Comparison of ENCODE assay signal across 8 cellular contexts in the genomic region with DNA sequence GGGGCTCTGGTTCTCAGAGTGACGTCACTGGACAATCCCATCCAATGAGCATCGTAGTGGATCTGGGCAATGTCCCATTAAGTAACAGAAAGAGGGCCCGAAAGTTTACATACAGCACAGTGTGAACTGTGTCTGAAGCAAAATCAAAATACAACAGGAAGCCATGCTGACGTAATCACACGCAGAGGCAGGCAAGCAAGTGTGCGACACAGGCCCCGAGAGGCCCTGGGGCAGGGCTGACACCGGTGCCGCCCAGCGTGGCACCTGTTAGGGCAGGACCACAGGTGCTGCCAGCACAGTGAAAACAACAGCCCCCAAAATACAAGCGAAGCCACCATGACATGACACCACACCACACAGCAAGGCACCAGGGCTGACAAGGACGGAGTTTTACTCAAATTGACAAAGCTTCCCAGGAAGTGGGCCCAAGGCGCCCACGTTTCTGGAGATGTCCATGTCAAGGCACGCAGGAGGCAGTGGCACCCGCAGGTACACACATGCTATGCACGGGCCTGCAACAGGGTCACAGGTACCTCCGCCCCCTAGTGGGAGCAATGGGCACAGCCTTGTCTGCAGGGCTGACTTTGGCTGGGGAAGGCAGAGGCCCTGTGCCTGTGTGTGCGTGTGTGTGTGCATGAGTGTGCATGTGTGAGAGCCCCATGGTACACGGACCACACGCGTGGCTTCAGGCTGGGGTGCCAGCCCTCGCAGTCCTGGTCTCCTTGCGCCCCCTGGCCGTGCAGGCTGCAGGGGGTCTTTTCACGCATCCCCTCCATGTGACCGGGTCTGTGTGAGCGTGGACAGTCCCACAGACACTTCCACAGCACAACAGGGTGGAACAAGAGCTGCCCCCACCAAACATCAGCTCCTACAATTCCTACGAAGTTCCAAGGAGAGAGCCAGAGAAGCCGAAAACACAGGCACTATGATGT. TPM values are rescaled to one million over a fixed set of nuclear protein-coding genes. Genes with fewer than 3 reads are reported as not detected.
DNase-seq lines count a peak whose midpoint lies in the region; TF ChIP-seq lines count a peak whose summit lies in the region.

No MANE protein-coding gene starts in this region.

- H3K4me3 ChIP-seq in NB4 (ENCODE audit: low read depth, low read length): no peak overlapping the region
- H3K4me3 ChIP-seq in mucosa of rectum (ENCODE audit: low read length in 2 of 2): no peak overlapping the region

- no peaks in the 10 kb centered on the region for H3K27me3 ChIP-seq in mucosa of rectum (ENCODE audit: control insufficient read depth in 2 of 2, insufficient read depth in 2 of 2, low read length in 2 of 2)

- DNase-seq in SIG-M5 treated with dmso at 0.1 percent for 504 hours (lab: John Stamatoyannopoulos, UW; ENCODE audit: unreplicated experiment) (peak; percentile 48), SIG-M5 (lab: John Stamatoyannopoulos, UW) (no peak), HFFc6 (peak; percentile 43), NB4 (ENCODE audit: low read depth) (peak; percentile 68), dermis blood vessel endothelial cell (peak; percentile 76)
- DNase-seq in activated CD4-positive, alpha-beta T cell treated with anti-CD3 and anti-CD28 coated beads for 24 hours (ENCODE audit: low read depth in 2 of 2): peak; percentile 47 to 52

- H3K27ac Mint-ChIP-seq in HFFc6: no peak overlapping the region
- H3K27ac Mint-ChIP-seq in stimulated activated naive CD8-positive, alpha-beta T cell treated with anti-CD3 and anti-CD28 coated beads, Interleukin-15, Interleukin-2, amounts not matched to agents 100 ng/mL and 50 ng/mL, for 24 hours: peak overlapping the region; percentile 23

- TF ChIP-seq CTCF in HFFc6 (IDR thresholded peaks at IDR 0.05) (peak; percentile 95), NB4 (IDR thresholded peaks at IDR 0.05; ENCODE audit: low read depth, low read length) (peak; percentile 88)

- no peaks in the 10 kb centered on the region for H3K9me3 ChIP-seq in mucosa of rectum (ENCODE audit: control insufficient read depth in 2 of 2, low read length in 2 of 2)

- H3K9ac ChIP-seq in mucosa of rectum (ENCODE audit: low read depth in 1 of 2, low read length in 2 of 2): no peak overlapping the region

- no peaks in the 10 kb centered on the region; the same call in 1 of the 2 replicates for H3K27me3 Mint-ChIP-seq in HFFc6 (ENCODE audit: insufficient read depth)
- H3K27me3 Mint-ChIP-seq in stimulated activated naive CD8-positive, alpha-beta T cell treated with anti-CD3 and anti-CD28 coated beads, Interleukin-15, Interleukin-2, amounts not matched to agents 100 ng/mL and 50 ng/mL, for 24 hours: no peaks in the 10 kb centered on the region

- H3K9me3 Mint-ChIP-seq in HFFc6: no peaks in the 10 kb centered on the region
- H3K9me3 Mint-ChIP-seq in stimulated activated naive CD8-positive, alpha-beta T cell treated with anti-CD3 and anti-CD28 coated beads, Interleukin-15, Interleukin-2, amounts not matched to agents 100 ng/mL and 50 ng/mL, for 24 hours: no peaks in the 10 kb centered on the region

- H3K4me1 Mint-ChIP-seq in HFFc6 (ENCODE audit: low read depth): peaks cover 28% of the 10 kb centered on the region
- peaks cover 31% of the 10 kb centered on the region for H3K4me1 Mint-ChIP-seq in stimulated activated naive CD8-positive, alpha-beta T cell treated with anti-CD3 and anti-CD28 coated beads, Interleukin-15, Interleukin-2, amounts not matched to agents 100 ng/mL and 50 ng/mL, for 24 hours (ENCODE audit: low read depth)

- H3K36me3 Mint-ChIP-seq in HFFc6 (ENCODE audit: low read depth): peaks cover 13% of the 10 kb centered on the region
- peaks cover 38% of the 10 kb centered on the region for H3K36me3 Mint-ChIP-seq in stimulated activated naive CD8-positive, alpha-beta T cell treated with anti-CD3 and anti-CD28 coated beads, Interleukin-15, Interleukin-2, amounts not matched to agents 100 ng/mL and 50 ng/mL, for 24 hours (ENCODE audit: low read depth)

- no peak overlapping the region for H3K4me3 Mint-ChIP-seq in HFFc6
- H3K4me3 Mint-ChIP-seq in stimulated activated naive CD8-positive, alpha-beta T cell treated with anti-CD3 and anti-CD28 coated beads, Interleukin-15, Interleukin-2, amounts not matched to agents 100 ng/mL and 50 ng/mL, for 24 hours: peak overlapping the region; percentile 6

- H3K4me1 ChIP-seq in mucosa of rectum (ENCODE audit: control insufficient read depth in 2 of 2, insufficient read depth in 2 of 2, low read length in 2 of 2): peaks cover 0 to 4% of the 10 kb centered on the region in 2 donors

- no peak for TF ChIP-seq POLR2A in NB4 (IDR thresholded peaks at IDR 0.05; ENCODE audit: extremely low read depth, insufficient read length)

- H3K27ac ChIP-seq in mucosa of rectum (ENCODE audit: low read depth in 2 of 2, low read length in 2 of 2): peak overlapping the region; percentile 35 to 62

- peaks cover 6 to 15% of the 10 kb centered on the region in 2 donors for H3K36me3 ChIP-seq in mucosa of rectum (ENCODE audit: control insufficient read depth in 2 of 2, insufficient read depth in 2 of 2, low read length in 2 of 2)

RNA-seq across cellular contexts. Expression of a gene that starts 19.6 kb away (rescaled TPM):
- total RNA-seq in HFFc6 (2021; fragmentation: NEBNext Ultra II Directional; extraction: Animal tissue kit (Norgen Biotek cat#: 25700)): 10 to 100 TPM; 20.1 to 24.9 (median 21.9) TPM
- 9.0 and 20.1 TPM in 2 replicates for total RNA-seq in dermis blood vessel endothelial cell

RNA-seq across cellular contexts. Expression of a gene that starts 21.1 kb away (rescaled TPM):
- total RNA-seq in HFFc6 (2021; fragmentation: NEBNext Ultra II Directional; extraction: Animal tissue kit (Norgen Biotek cat#: 25700)): not detected
- not detected in 2 replicates for total RNA-seq in dermis blood vessel endothelial cell
